In genomic region chr19:57406516-57407123, GRCh38 we compare ENCODE assay signal across 8 cellular contexts. TPM values are rescaled to one million over a fixed set of nuclear protein-coding genes. Genes with fewer than 3 reads are reported as not detected.
DNase-seq lines count a peak whose midpoint lies in the region; ATAC-seq, FAIRE-seq and TF ChIP-seq lines count a peak whose summit lies in the region.

No MANE protein-coding gene starts in this region.

- H3K4me3 ChIP-seq in DND-41 (ENCODE audit: low read depth in 1 of 2, low read length in 2 of 2) (no peak overlapping the region), small intestine (ENCODE audit: low read depth in 1 of 2, low read length in 2 of 2) (no peak overlapping the region)

- peak; percentile 94 for TF ChIP-seq CTCF in DND-41 (IDR thresholded peaks at IDR 0.05; ENCODE audit: borderline replicate concordance, extremely low read depth, low read length, poor library complexity, severe bottlenecking)

- peak overlapping the region; percentile 32 for H3K27ac Mint-ChIP-seq in activated naive CD4-positive, alpha-beta T cell treated with anti-CD3 and anti-CD28 coated beads, Interleukin-2, amount 50 U/mL, for 24 hours

- no peaks in the 10 kb centered on the region for H3K27me3 ChIP-seq in DND-41 (ENCODE audit: insufficient read depth, low read length, poor library complexity)
- no peaks in the 10 kb centered on the region for H3K27me3 ChIP-seq in small intestine (ENCODE audit: control insufficient read depth in 2 of 2, insufficient read depth in 2 of 2, low read length in 2 of 2)

- H3K9me3 ChIP-seq in DND-41 (ENCODE audit: insufficient read depth, low read length, severe bottlenecking) (peaks cover 13% of the 10 kb centered on the region), small intestine (ENCODE audit: control insufficient read depth, low read depth) (no peaks in the 10 kb centered on the region)

- ATAC-seq in DND-41 (ENCODE audit: insufficient read depth, low read depth) (peak; percentile 60), GM19023 (IDR thresholded peaks at IDR 0.05; ENCODE audit: unreplicated experiment) (no peak), GM18505 (IDR thresholded peaks at IDR 0.05; ENCODE audit: unreplicated experiment) (no peak)

- WGBS in small intestine, 3 donors: 17 to 30% (median 27%) methylated on average over 8 of the region's 8 CpGs

- intact Hi-C loops in cardiac septum (cut with DNase I): no loop called here

- H3K27ac ChIP-seq in DND-41 (ENCODE audit: low read length): no peak overlapping the region
- H3K27ac ChIP-seq in small intestine (ENCODE audit: low read depth in 1 of 2, low read length in 1 of 2): no peak overlapping the region

- H3K36me3 ChIP-seq in DND-41 (ENCODE audit: insufficient read depth, low read length) (peaks cover 16% of the 10 kb centered on the region), small intestine (ENCODE audit: control insufficient read depth in 2 of 2, insufficient read depth in 2 of 2, low read length in 2 of 2) (no peaks in the 10 kb centered on the region)

- H3K9me3 Mint-ChIP-seq in activated naive CD4-positive, alpha-beta T cell treated with anti-CD3 and anti-CD28 coated beads, Interleukin-2, amount 50 U/mL, for 24 hours: peaks cover 5% of the 10 kb centered on the region

- no peak overlapping the region for H3K4me2 ChIP-seq in DND-41 (ENCODE audit: insufficient read depth, low read length)

- no peak overlapping the region for H3K9ac ChIP-seq in DND-41 (ENCODE audit: low read depth, low read length)

- no peak overlapping the region for H3K4me3 Mint-ChIP-seq in activated naive CD4-positive, alpha-beta T cell treated with anti-CD3 and anti-CD28 coated beads, Interleukin-2, amount 50 U/mL, for 24 hours

- peaks cover 10% of the 10 kb centered on the region for H3K4me1 ChIP-seq in DND-41 (ENCODE audit: insufficient read depth, low read length)
- peaks cover 0 to under 1% of the 10 kb centered on the region in 2 donors for H3K4me1 ChIP-seq in small intestine (ENCODE audit: control insufficient read depth in 2 of 2, insufficient read depth in 1 of 2, low read depth in 1 of 2, low read length in 1 of 2)

- peaks cover 18% of the 10 kb centered on the region for H3K4me1 Mint-ChIP-seq in activated naive CD4-positive, alpha-beta T cell treated with anti-CD3 and anti-CD28 coated beads, Interleukin-2, amount 50 U/mL, for 24 hours

- no peak for FAIRE-seq in small intestine (lab: Jason Lieb, UNC)

- no peak overlapping the region for H2AFZ ChIP-seq in DND-41 (ENCODE audit: low read depth, low read length)

- DNase-seq in DND-41 (peak; percentile 77), M059J (ENCODE audit: low read depth) (peak; percentile 35), SW480 (ENCODE audit: low spot score) (peak; percentile 31), cardiac septum (ENCODE audit: low spot score) (peak; percentile 78), small intestine (peak; percentile 39)

- peaks cover 7% of the 10 kb centered on the region for H3K79me2 ChIP-seq in DND-41 (ENCODE audit: insufficient read depth, low read length)

- H4K20me1 ChIP-seq in DND-41 (ENCODE audit: insufficient read depth, low read length): no peaks in the 10 kb centered on the region

- no peak for TF ChIP-seq POLR2A in GM18505 (IDR thresholded peaks at IDR 0.05; ENCODE audit: borderline replicate concordance, extremely low read depth, insufficient read depth, insufficient read length)

- H3K27me3 Mint-ChIP-seq in activated naive CD4-positive, alpha-beta T cell treated with anti-CD3 and anti-CD28 coated beads, Interleukin-2, amount 50 U/mL, for 24 hours: no peaks in the 10 kb centered on the region

- peaks cover 5% of the 10 kb centered on the region for H3K36me3 Mint-ChIP-seq in activated naive CD4-positive, alpha-beta T cell treated with anti-CD3 and anti-CD28 coated beads, Interleukin-2, amount 50 U/mL, for 24 hours

RNA-seq across cellular contexts. Expression of gene ZNF17, which starts 4.3 kb away (rescaled TPM):
- total RNA-seq in M059J (2014; rRNA removed; shearing (Covaris generic)): 5.2 and 9.9 TPM in 2 replicates
- 10.1 TPM for total RNA-seq in cardiac septum
- 1 to 10 TPM; 1.9 to 3.9 (median 2.0) TPM for polyA plus RNA-seq in small intestine

RNA-seq across cellular contexts. Expression of gene ZNF548, which starts 17.0 kb away (rescaled TPM):
- 13.6 and 21.9 TPM in 2 replicates for total RNA-seq in M059J (2014; rRNA removed; shearing (Covaris generic))
- 16.1 TPM for total RNA-seq in cardiac septum
- 1 to 10 TPM; 2.2 to 5.4 (median 3.1) TPM for polyA plus RNA-seq in small intestine

RNA-seq across cellular contexts. Expression of gene ZNF749, which starts 28.5 kb away (rescaled TPM):
- 3.2 and 7.0 TPM in 2 replicates for total RNA-seq in M059J (2014; rRNA removed; shearing (Covaris generic))
- 4.0 TPM for total RNA-seq in cardiac septum
- polyA plus RNA-seq in small intestine: 10 to 100 TPM in 1 of 3 donors, 1 to 10 TPM in 2; 7.6 to 13.9 (median 8.8) TPM

RNA-seq across cellular contexts. Expression of gene TRAPPC2B, which starts 43.3 kb away (rescaled TPM):
- total RNA-seq in M059J (2014; rRNA removed; shearing (Covaris generic)): 32.7 and 34.6 TPM in 2 replicates
- total RNA-seq in cardiac septum: 10.2 TPM
- polyA plus RNA-seq in small intestine: 10 to 100 TPM in 2 of 3 donors, 1 to 10 TPM in 1; 9.2 to 14.1 (median 14.1) TPM

RNA-seq across cellular contexts. Expression of gene ZNF547, which starts 43.3 kb away (rescaled TPM):
- total RNA-seq in M059J (2014; rRNA removed; shearing (Covaris generic)): 1.9 and 5.6 TPM in 2 replicates
- 4.0 TPM for total RNA-seq in cardiac septum
- 1 to 10 TPM in 1 of 3 donors, under 1 TPM in 2; 0.27 to 1.3 (median 0.45) TPM for polyA plus RNA-seq in small intestine
